Comparison of ENCODE assay signal across 8 cellular contexts in genomic region chr6:170612256-170612804, GRCh38. TPM values are rescaled to one million over a fixed set of nuclear protein-coding genes. Genes with fewer than 3 reads are reported as not detected.
DNase-seq lines count a peak whose midpoint lies in the region; ATAC-seq, FAIRE-seq and TF ChIP-seq lines count a peak whose summit lies in the region.
"Not testable (repeated sequence)": the region's sequence is repeated elsewhere in the genome, so short reads cannot be mapped to it uniquely, and the experiment has no call there.

No MANE protein-coding gene starts in this region.

- not testable (repeated sequence) for H3K36me3 Mint-ChIP-seq in activated T-helper 2 cell treated with anti-CD3 and anti-CD28 coated beads, Interferon-gamma antibody, Interleukin-2, Interleukin-4, amounts not matched to agents 10 μg/mL and 5 μg/mL and 100 μg/mL, durations not matched to agents 14 hours and 24 hours and 36 hours (ENCODE audit: low read depth); glutamatergic neuron (ENCODE audit: unreplicated experiment); natural killer cell treated with Interleukin-12 subunit alpha and Interleukin-12 subunit beta and Interleukin-15 and Interleukin-18, amount 100 ng/mL, for 72 hours

- intact Hi-C loops in activated T-helper 2 cell treated with anti-CD3 and anti-CD28 coated beads, Interferon-gamma antibody, Interleukin-2, Interleukin-4, amounts not matched to agents 10 μg/mL and 5 μg/mL and 100 μg/mL, durations not matched to agents 14 hours and 24 hours and 36 hours (cut with micrococcal nuclease): not testable (repeated sequence)

- not testable (repeated sequence) for H3K27me3 ChIP-seq in HUES48 (ENCODE audit: control insufficient read depth, insufficient read depth, low read length)

- not testable (repeated sequence) for H3K27ac Mint-ChIP-seq in activated T-helper 2 cell treated with anti-CD3 and anti-CD28 coated beads, Interferon-gamma antibody, Interleukin-2, Interleukin-4, amounts not matched to agents 10 μg/mL and 5 μg/mL and 100 μg/mL, durations not matched to agents 14 hours and 24 hours and 36 hours; glutamatergic neuron (ENCODE audit: unreplicated experiment); natural killer cell treated with Interleukin-12 subunit alpha and Interleukin-12 subunit beta and Interleukin-15 and Interleukin-18, amount 100 ng/mL, for 72 hours

- not testable (repeated sequence) for H3K4me3 ChIP-seq in A549
- peak overlapping the region; percentile 37; the same call in 1 of the 2 replicates for H3K4me3 ChIP-seq in HUES48 (ENCODE audit: low read depth, low read length)

- H3K4me2 ChIP-seq in A549: not testable (repeated sequence)

- peak overlapping the region; percentile 49 for H3K4me3 Mint-ChIP-seq in activated T-helper 2 cell treated with anti-CD3 and anti-CD28 coated beads, Interferon-gamma antibody, Interleukin-2, Interleukin-4, amounts not matched to agents 10 μg/mL and 5 μg/mL and 100 μg/mL, durations not matched to agents 14 hours and 24 hours and 36 hours (ENCODE audit: low read depth)
- H3K4me3 Mint-ChIP-seq in glutamatergic neuron (ENCODE audit: unreplicated experiment): peak overlapping the region; percentile 79
- not testable (repeated sequence) for H3K4me3 Mint-ChIP-seq in natural killer cell treated with Interleukin-12 subunit alpha and Interleukin-12 subunit beta and Interleukin-15 and Interleukin-18, amount 100 ng/mL, for 72 hours

- CTCF ChIA-PET in A549 (lab: Yijun Ruan, JAX): not testable (repeated sequence)

- WGBS in A549 (ENCODE audit: missing lambda C conversion rate): 2% methylated on average over 10 of the region's 55 CpGs

- not testable (repeated sequence) for DNase-seq in A549 (ENCODE audit: low read depth in 1 of 2, low spot score in 1 of 2); activated T-helper 2 cell treated with anti-CD3 and anti-CD28 coated beads, Interferon-gamma antibody, Interleukin-2, Interleukin-4, amounts not matched to agents 10 μg/mL and 5 μg/mL and 100 μg/mL, durations not matched to agents 14 hours and 24 hours and 36 hours (ENCODE audit: low spot score); glutamatergic neuron; natural killer cell treated with Interleukin-12 subunit alpha and Interleukin-12 subunit beta and Interleukin-15 and Interleukin-18, amount 100 ng/mL, for 72 hours (ENCODE audit: low spot score)

- TF ChIP-seq CTCF in A549 (IDR thresholded peaks at IDR 0.05); glutamatergic neuron (IDR thresholded peaks at IDR 0.05; ENCODE audit: partially characterized antibody, unreplicated experiment): not testable (repeated sequence)

- not testable (repeated sequence) for H3K9me3 ChIP-seq in A549; HUES48 (ENCODE audit: control insufficient read depth, insufficient read depth, low read length)

- POLR2A ChIA-PET in A549 (lab: Yijun Ruan, JAX): not testable (repeated sequence)

- H3K4me1 Mint-ChIP-seq in activated T-helper 2 cell treated with anti-CD3 and anti-CD28 coated beads, Interferon-gamma antibody, Interleukin-2, Interleukin-4, amounts not matched to agents 10 μg/mL and 5 μg/mL and 100 μg/mL, durations not matched to agents 14 hours and 24 hours and 36 hours (ENCODE audit: low read depth); glutamatergic neuron (ENCODE audit: low read depth, unreplicated experiment); natural killer cell treated with Interleukin-12 subunit alpha and Interleukin-12 subunit beta and Interleukin-15 and Interleukin-18, amount 100 ng/mL, for 72 hours (ENCODE audit: low read depth in 2 of 2): not testable (repeated sequence)

- H3K9me3 Mint-ChIP-seq in activated T-helper 2 cell treated with anti-CD3 and anti-CD28 coated beads, Interferon-gamma antibody, Interleukin-2, Interleukin-4, amounts not matched to agents 10 μg/mL and 5 μg/mL and 100 μg/mL, durations not matched to agents 14 hours and 24 hours and 36 hours; glutamatergic neuron (ENCODE audit: unreplicated experiment); natural killer cell treated with Interleukin-12 subunit alpha and Interleukin-12 subunit beta and Interleukin-15 and Interleukin-18, amount 100 ng/mL, for 72 hours: not testable (repeated sequence)

- TF ChIP-seq RAD21 in A549 (conservative IDR thresholded peaks at IDR 0.05 in 1 of 2, IDR thresholded peaks at IDR 0.05 in 1 of 2): not testable (repeated sequence)

- not testable (repeated sequence) for H3K27ac ChIP-seq in A549; HUES48 (ENCODE audit: low read depth, low read length)

- TF ChIP-seq POLR2A in A549 (IDR thresholded peaks at IDR 0.05; ENCODE audit: low read length): not testable (repeated sequence)

- not testable (repeated sequence) for H3K36me3 ChIP-seq in HUES48 (ENCODE audit: control insufficient read depth, insufficient read depth, low read length)

- not testable (repeated sequence) for H3K4me1 ChIP-seq in A549; HUES48 (ENCODE audit: control insufficient read depth, insufficient read depth, low read length)

- FAIRE-seq in A549 (lab: Jason Lieb, UNC): not testable (repeated sequence)

- TF ChIP-seq EP300 in A549 (IDR thresholded peaks at IDR 0.05): not testable (repeated sequence)

- H3K27me3 Mint-ChIP-seq in activated T-helper 2 cell treated with anti-CD3 and anti-CD28 coated beads, Interferon-gamma antibody, Interleukin-2, Interleukin-4, amounts not matched to agents 10 μg/mL and 5 μg/mL and 100 μg/mL, durations not matched to agents 14 hours and 24 hours and 36 hours (ENCODE audit: low read depth): peaks cover 31% of the 10 kb centered on the region
- not testable (repeated sequence) for H3K27me3 Mint-ChIP-seq in glutamatergic neuron (ENCODE audit: unreplicated experiment)
- peaks cover 15 to 23% of the 10 kb centered on the region in 2 donors for H3K27me3 Mint-ChIP-seq in natural killer cell treated with Interleukin-12 subunit alpha and Interleukin-12 subunit beta and Interleukin-15 and Interleukin-18, amount 100 ng/mL, for 72 hours

- not testable (repeated sequence) for H3K9ac ChIP-seq in HUES48 (ENCODE audit: low read depth, low read length)

- ATAC-seq in A549 (peak; percentile 74 to 100), GM19025 (IDR thresholded peaks at IDR 0.05; ENCODE audit: low read depth, unreplicated experiment) (peak; percentile 74), GM21717 (IDR thresholded peaks at IDR 0.05; ENCODE audit: unreplicated experiment) (peak; percentile 93), HG02973 (IDR thresholded peaks at IDR 0.05; ENCODE audit: unreplicated experiment) (peak; percentile 71)
- peak; percentile 88 to 92 for ATAC-seq in natural killer cell treated with Interleukin-12 subunit alpha and Interleukin-12 subunit beta and Interleukin-15 and Interleukin-18, amount 100 ng/mL, for 72 hours

RNA-seq across cellular contexts. Expression of gene PDCD2, which starts 27.9 kb away (rescaled TPM):
- polyA plus RNA-seq in A549 (2011; rRNA removed): 84.0 and 90.0 TPM in 2 replicates
- 43.7 and 56.0 TPM in 2 replicates for polyA plus RNA-seq in A549 (2012; cell fraction: cytosol; rRNA removed)
- polyA plus RNA-seq in A549 (2012; cell fraction: nucleus; rRNA removed): 32.6 and 44.5 TPM in 2 replicates
- 52.6 to 58.0 TPM (median 54.9 TPM) in 3 replicates for polyA plus RNA-seq in A549 (2017; fragmentation: RNase III; extraction: RNeasy Plus Mini Kit Qiagen cat#74134 plus additional on column Dnase treatment)
- 39.0 and 40.4 TPM in 2 replicates for polyA minus RNA-seq in A549 (2011; rRNA and poly(A)+ RNA removed)
- total RNA-seq in activated T-helper 2 cell treated with anti-CD3 and anti-CD28 coated beads, Interferon-gamma antibody, Interleukin-2, Interleukin-4, amounts not matched to agents 10 μg/mL and 5 μg/mL and 100 μg/mL, durations not matched to agents 14 hours and 24 hours and 36 hours: 117 and 124 TPM in 2 replicates
- total RNA-seq in glutamatergic neuron (ENCODE audit: unreplicated experiment): 59.0 TPM
- 10 to 100 TPM; 70.2 to 79.3 TPM for total RNA-seq in natural killer cell treated with Interleukin-12 subunit alpha and Interleukin-12 subunit beta and Interleukin-15 and Interleukin-18, amount 100 ng/mL, for 72 hours

RNA-seq across cellular contexts. Expression of gene TBP, which starts 58.2 kb away (rescaled TPM):
- polyA plus RNA-seq in A549 (2011; rRNA removed): 16.1 and 19.9 TPM in 2 replicates
- polyA plus RNA-seq in A549 (2012; cell fraction: cytosol; rRNA removed): 39.0 and 49.9 TPM in 2 replicates
- polyA plus RNA-seq in A549 (2012; cell fraction: nucleus; rRNA removed): 36.9 and 66.9 TPM in 2 replicates
- 11.8 to 12.3 TPM (median 12.2 TPM) in 3 replicates for polyA plus RNA-seq in A549 (2017; fragmentation: RNase III; extraction: RNeasy Plus Mini Kit Qiagen cat#74134 plus additional on column Dnase treatment)
- polyA minus RNA-seq in A549 (2011; rRNA and poly(A)+ RNA removed): 15.8 and 15.9 TPM in 2 replicates
- 26.4 and 27.8 TPM in 2 replicates for total RNA-seq in activated T-helper 2 cell treated with anti-CD3 and anti-CD28 coated beads, Interferon-gamma antibody, Interleukin-2, Interleukin-4, amounts not matched to agents 10 μg/mL and 5 μg/mL and 100 μg/mL, durations not matched to agents 14 hours and 24 hours and 36 hours
- 19.9 TPM for total RNA-seq in glutamatergic neuron (ENCODE audit: unreplicated experiment)
- 10 to 100 TPM; 20.7 to 31.8 TPM for total RNA-seq in natural killer cell treated with Interleukin-12 subunit alpha and Interleukin-12 subunit beta and Interleukin-15 and Interleukin-18, amount 100 ng/mL, for 72 hours

RNA-seq across cellular contexts. Expression of gene PSMB1, which starts 59.2 kb away (rescaled TPM):
- polyA plus RNA-seq in A549 (2011; rRNA removed) (296 and 306 TPM in 2 replicates), A549 (2017; fragmentation: RNase III; extraction: RNeasy Plus Mini Kit Qiagen cat#74134 plus additional on column Dnase treatment) (265 to 300 TPM (median 267 TPM) in 3 replicates)
- 342 and 359 TPM in 2 replicates for polyA plus RNA-seq in A549 (2012; cell fraction: cytosol; rRNA removed)
- 143 and 208 TPM in 2 replicates for polyA plus RNA-seq in A549 (2012; cell fraction: nucleus; rRNA removed)
- polyA minus RNA-seq in A549 (2011; rRNA and poly(A)+ RNA removed): 100 and 101 TPM in 2 replicates
- 277 and 278 TPM in 2 replicates for total RNA-seq in activated T-helper 2 cell treated with anti-CD3 and anti-CD28 coated beads, Interferon-gamma antibody, Interleukin-2, Interleukin-4, amounts not matched to agents 10 μg/mL and 5 μg/mL and 100 μg/mL, durations not matched to agents 14 hours and 24 hours and 36 hours
- 149 TPM for total RNA-seq in glutamatergic neuron (ENCODE audit: unreplicated experiment)
- 100 to 1,000 TPM; 154 to 204 TPM for total RNA-seq in natural killer cell treated with Interleukin-12 subunit alpha and Interleukin-12 subunit beta and Interleukin-15 and Interleukin-18, amount 100 ng/mL, for 72 hours
